In genomic region chr10:112182808-112183328, GRCh38 we compare ENCODE assay signal across 8 cellular contexts. TPM values are rescaled to one million over a fixed set of nuclear protein-coding genes. Genes with fewer than 3 reads are reported as not detected.
DNase-seq lines count a peak whose midpoint lies in the region; ATAC-seq and TF ChIP-seq lines count a peak whose summit lies in the region.

No MANE protein-coding gene starts in this region.

- H3K27ac ChIP-seq in layer of hippocampus (ENCODE audit: low read depth, low read length) = peak overlapping the region; percentile 82
- peak overlapping the region; percentile 14 to 72 (median 64) for H3K27ac ChIP-seq in thyroid gland

- TF ChIP-seq POLR2A in thyroid gland (IDR thresholded peaks at IDR 0.05) = no peak

- 27 to 29% methylated on average over 10 of the region's 10 CpGs for WGBS in thyroid gland, 2 donors

- H3K9me3 Mint-ChIP-seq in activated CD8-positive, alpha-beta memory T cell treated with anti-CD3 and anti-CD28 coated beads, Interleukin-2, amount 10 ng/mL, durations not matched to agents 7 days and 5 days (ENCODE audit: low read depth) = peaks cover 3% of the 10 kb centered on the region
- peaks cover 9% of the 10 kb centered on the region for H3K9me3 Mint-ChIP-seq in activated T-helper 1 cell treated with anti-CD3 and anti-CD28 coated beads, Interleukin-12 subunit alpha, Interleukin-12 subunit beta, Interleukin-2, Interleukin-4 antibody, amounts not matched to agents 30 ng/mL and 10 ng/mL and 1 ng/mL, durations not matched to agents 14 hours and 24 hours and 36 hours

- H3K27me3 ChIP-seq in layer of hippocampus (ENCODE audit: control insufficient read depth, insufficient read depth, low read length) (no peaks in the 10 kb centered on the region), thyroid gland (no peaks in the 10 kb centered on the region)

- peaks cover 27% of the 10 kb centered on the region for H3K4me1 Mint-ChIP-seq in activated CD8-positive, alpha-beta memory T cell treated with anti-CD3 and anti-CD28 coated beads, Interleukin-2, amount 10 ng/mL, durations not matched to agents 7 days and 5 days
- H3K4me1 Mint-ChIP-seq in activated T-helper 1 cell treated with anti-CD3 and anti-CD28 coated beads, Interleukin-12 subunit alpha, Interleukin-12 subunit beta, Interleukin-2, Interleukin-4 antibody, amounts not matched to agents 30 ng/mL and 10 ng/mL and 1 ng/mL, durations not matched to agents 14 hours and 24 hours and 36 hours (ENCODE audit: low read depth) = peaks cover 34% of the 10 kb centered on the region

- DNase-seq in activated CD8-positive, alpha-beta memory T cell treated with anti-CD3 and anti-CD28 coated beads, Interleukin-2, amount 10 ng/mL, durations not matched to agents 7 days and 5 days = no peak
- no peak for DNase-seq in activated CD8-positive, alpha-beta memory T cell treated with anti-CD3 and anti-CD28 coated beads, Interleukin-2, amount 50 U/mL, for 4 hours
- no peak for DNase-seq in activated T-helper 1 cell treated with anti-CD3 and anti-CD28 coated beads, Interleukin-12 subunit alpha, Interleukin-12 subunit beta, Interleukin-2, Interleukin-4 antibody, amounts not matched to agents 30 ng/mL and 10 ng/mL and 1 ng/mL, durations not matched to agents 14 hours and 24 hours and 36 hours (ENCODE audit: low spot score)
- DNase-seq in thyroid gland (peak; percentile 9 to 10), NCI-H446 (lab: John Stamatoyannopoulos, UW) (no peak), dermis blood vessel endothelial cell (no peak)
- no peak for DNase-seq in stimulated activated CD8-positive, alpha-beta memory T cell treated with anti-CD3 and anti-CD28 coated beads, Interleukin-4, amount 100 ng/mL, for 48 hours

- H3K36me3 Mint-ChIP-seq in activated CD8-positive, alpha-beta memory T cell treated with anti-CD3 and anti-CD28 coated beads, Interleukin-2, amount 10 ng/mL, durations not matched to agents 7 days and 5 days = peaks cover 19% of the 10 kb centered on the region
- peaks cover 4% of the 10 kb centered on the region for H3K36me3 Mint-ChIP-seq in activated T-helper 1 cell treated with anti-CD3 and anti-CD28 coated beads, Interleukin-12 subunit alpha, Interleukin-12 subunit beta, Interleukin-2, Interleukin-4 antibody, amounts not matched to agents 30 ng/mL and 10 ng/mL and 1 ng/mL, durations not matched to agents 14 hours and 24 hours and 36 hours (ENCODE audit: low read depth)

- peaks cover 8% of the 10 kb centered on the region for H3K27me3 Mint-ChIP-seq in activated CD8-positive, alpha-beta memory T cell treated with anti-CD3 and anti-CD28 coated beads, Interleukin-2, amount 10 ng/mL, durations not matched to agents 7 days and 5 days
- peaks cover 4% of the 10 kb centered on the region for H3K27me3 Mint-ChIP-seq in activated T-helper 1 cell treated with anti-CD3 and anti-CD28 coated beads, Interleukin-12 subunit alpha, Interleukin-12 subunit beta, Interleukin-2, Interleukin-4 antibody, amounts not matched to agents 30 ng/mL and 10 ng/mL and 1 ng/mL, durations not matched to agents 14 hours and 24 hours and 36 hours (ENCODE audit: insufficient read depth)

- CTCF ChIA-PET in activated CD8-positive, alpha-beta memory T cell treated with anti-CD3 and anti-CD28 coated beads, Interleukin-2, amount 10 ng/mL, durations not matched to agents 7 days and 5 days (lab: Charles Lee) = interaction anchor here (0.9 to 2.5 kb wide), 4 partner anchors 9 to 192 kb away, joined by 3 to 9 read pairs (median 4); no protein-coding TSS in a partner anchor

- peaks cover 9 to 12% of the 10 kb centered on the region in 2 donors for H3K4me1 ChIP-seq in thyroid gland

- TF ChIP-seq CTCF in thyroid gland (IDR thresholded peaks at IDR 0.05) = no peak

- H3K4me3 Mint-ChIP-seq in activated CD8-positive, alpha-beta memory T cell treated with anti-CD3 and anti-CD28 coated beads, Interleukin-2, amount 10 ng/mL, durations not matched to agents 7 days and 5 days = peak overlapping the region; percentile 94
- peak overlapping the region; percentile 86 for H3K4me3 Mint-ChIP-seq in activated T-helper 1 cell treated with anti-CD3 and anti-CD28 coated beads, Interleukin-12 subunit alpha, Interleukin-12 subunit beta, Interleukin-2, Interleukin-4 antibody, amounts not matched to agents 30 ng/mL and 10 ng/mL and 1 ng/mL, durations not matched to agents 14 hours and 24 hours and 36 hours

- H3K9me3 ChIP-seq in thyroid gland = no peaks in the 10 kb centered on the region

- intact Hi-C loops in activated T-helper 1 cell treated with anti-CD3 and anti-CD28 coated beads, Interleukin-12 subunit alpha, Interleukin-12 subunit beta, Interleukin-2, Interleukin-4 antibody, amounts not matched to agents 30 ng/mL and 10 ng/mL and 1 ng/mL, durations not matched to agents 14 hours and 24 hours and 36 hours (cut with micrococcal nuclease) = loop anchor here (1.0 to 10.0 kb wide), 7 partner anchors 43 to 1571 kb away; partner anchors contain the start of genes BBIP1, SHOC2 and VTI1A
- intact Hi-C loops in thyroid gland (cut with DNase I) = no loop called here

- ATAC-seq in activated CD8-positive, alpha-beta memory T cell treated with anti-CD3 and anti-CD28 coated beads, Interleukin-2, amount 10 ng/mL, durations not matched to agents 7 days and 5 days = no peak

- H3K27ac Mint-ChIP-seq in activated CD8-positive, alpha-beta memory T cell treated with anti-CD3 and anti-CD28 coated beads, Interleukin-2, amount 10 ng/mL, durations not matched to agents 7 days and 5 days = peak overlapping the region; percentile 94
- peak overlapping the region; percentile 93 for H3K27ac Mint-ChIP-seq in activated T-helper 1 cell treated with anti-CD3 and anti-CD28 coated beads, Interleukin-12 subunit alpha, Interleukin-12 subunit beta, Interleukin-2, Interleukin-4 antibody, amounts not matched to agents 30 ng/mL and 10 ng/mL and 1 ng/mL, durations not matched to agents 14 hours and 24 hours and 36 hours

- peak overlapping the region; percentile 59 to 92 (median 81) for H3K4me3 ChIP-seq in thyroid gland (replicated peaks in 1 of 3)

- H3K36me3 ChIP-seq in thyroid gland = peaks cover 5 to 7% of the 10 kb centered on the region in 2 donors

RNA-seq across cellular contexts. Expression of gene GPAM, which starts 0.7 kb away (rescaled TPM):
- total RNA-seq in activated CD8-positive, alpha-beta memory T cell treated with anti-CD3 and anti-CD28 coated beads, Interleukin-2, amount 10 ng/mL, durations not matched to agents 7 days and 5 days = 1 to 10 TPM; 5.1 to 9.8 TPM
- total RNA-seq in activated T-helper 1 cell treated with anti-CD3 and anti-CD28 coated beads, Interleukin-12 subunit alpha, Interleukin-12 subunit beta, Interleukin-2, Interleukin-4 antibody, amounts not matched to agents 30 ng/mL and 10 ng/mL and 1 ng/mL, durations not matched to agents 14 hours and 24 hours and 36 hours = 10.2 and 10.5 TPM in 2 replicates
- 10 to 100 TPM; 29.2 to 58.0 (median 40.8) TPM for total RNA-seq in thyroid gland
- 9.9 and 10.3 TPM in 2 replicates for total RNA-seq in dermis blood vessel endothelial cell

Comparison
In these comparisons a context has a peak if more than half of its experiments do, and no peak if none do; other contexts are left out.
1. DNase-seq: peak in thyroid gland (2 of 2); none in activated CD8-positive, alpha-beta memory T cell treated with anti-CD3 and anti-CD28 coated beads, Interleukin-2, amount 10 ng/mL, durations not matched to agents 7 days and 5 days (single experiment), activated CD8-positive, alpha-beta memory T cell treated with anti-CD3 and anti-CD28 coated beads, Interleukin-2, amount 50 U/mL, for 4 hours (single experiment), activated T-helper 1 cell treated with anti-CD3 and anti-CD28 coated beads, Interleukin-12 subunit alpha, Interleukin-12 subunit beta, Interleukin-2, Interleukin-4 antibody, amounts not matched to agents 30 ng/mL and 10 ng/mL and 1 ng/mL, durations not matched to agents 14 hours and 24 hours and 36 hours (single experiment), NCI-H446 (0 of 2), dermis blood vessel endothelial cell (single experiment) and stimulated activated CD8-positive, alpha-beta memory T cell treated with anti-CD3 and anti-CD28 coated beads, Interleukin-4, amount 100 ng/mL, for 48 hours (single experiment).